Comparison of ENCODE assay signal across 8 cellular contexts in the genomic region with DNA sequence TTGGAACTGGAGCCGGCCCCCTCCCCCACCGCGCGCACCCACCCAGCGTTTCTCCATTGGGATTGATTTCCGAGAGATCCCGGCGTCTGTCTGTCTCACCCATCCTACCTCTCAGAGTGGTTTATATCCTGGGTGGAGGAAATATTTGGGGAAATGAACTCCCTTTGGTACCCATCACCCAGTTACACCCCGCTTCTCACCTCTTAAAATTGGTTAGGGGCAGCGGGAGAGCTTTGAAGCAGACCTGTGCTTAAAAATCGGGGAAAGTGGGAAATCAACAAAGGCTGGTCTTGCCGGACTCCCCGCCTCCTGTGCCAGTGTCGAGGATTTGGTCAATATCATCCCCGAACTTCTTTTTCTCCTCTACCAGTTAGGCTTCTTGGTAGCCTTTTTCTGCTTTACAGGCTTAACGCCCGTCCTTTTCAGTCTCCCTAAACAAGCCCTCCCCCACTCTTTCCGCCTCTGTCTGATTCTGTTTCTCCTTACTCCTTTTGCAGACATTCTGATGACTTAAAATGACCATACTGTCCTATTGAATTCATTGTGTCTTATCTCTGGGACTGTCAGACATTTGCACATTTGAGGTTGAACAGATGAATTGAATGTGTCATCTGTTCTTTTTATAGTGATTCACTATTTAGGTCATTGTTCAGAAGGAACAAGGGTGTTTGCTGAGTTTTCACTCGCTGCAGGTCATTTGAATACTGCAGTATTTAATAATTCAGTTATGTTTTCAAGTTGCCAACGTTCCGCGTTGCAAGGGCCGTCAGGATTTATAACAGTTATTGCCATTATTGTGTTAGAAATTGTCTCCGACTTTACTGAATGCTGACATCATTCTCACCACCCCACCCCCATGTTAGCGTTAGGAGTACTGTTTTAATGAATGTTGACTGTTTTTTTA. TPM values are rescaled to one million over a fixed set of nuclear protein-coding genes. Genes with fewer than 3 reads are reported as not detected.
DNase-seq lines count a peak whose midpoint lies in the region; ATAC-seq and TF ChIP-seq lines count a peak whose summit lies in the region.

No MANE protein-coding gene starts in this region.

- peak overlapping the region; percentile 98 for H3K4me2 ChIP-seq in GM23248 (ENCODE audit: unreplicated experiment)
- peak overlapping the region; percentile 93 for H3K4me2 ChIP-seq in neural progenitor cell

- TF ChIP-seq POLR2A in gastroesophageal sphincter (IDR thresholded peaks at IDR 0.05) = no peak

- H3K36me3 ChIP-seq in GM23248 (ENCODE audit: low read depth) (no peaks in the 10 kb centered on the region), gastroesophageal sphincter (no peaks in the 10 kb centered on the region), neural progenitor cell (no peaks in the 10 kb centered on the region)

- no peaks in the 10 kb centered on the region for H3K9me2 ChIP-seq in GM23248 (ENCODE audit: insufficient read depth)

- no peak for TF ChIP-seq CTCF in gastroesophageal sphincter (IDR thresholded peaks at IDR 0.05)
- TF ChIP-seq CTCF in neural progenitor cell (IDR thresholded peaks at IDR 0.05) = no peak

- H4K20me1 ChIP-seq in GM23248 (ENCODE audit: insufficient read depth) (no peaks in the 10 kb centered on the region), neural progenitor cell (ENCODE audit: low read depth) (peaks cover 6% of the 10 kb centered on the region)

- H3K4me3 ChIP-seq in GM23248 (peak overlapping the region; percentile 92), gastroesophageal sphincter (peak overlapping the region; percentile 60 to 91), neural progenitor cell (peak overlapping the region; percentile 90)

- peaks cover 3% of the 10 kb centered on the region for H3K36me3 Mint-ChIP-seq in neural progenitor cell

- TF ChIP-seq EP300 in gastroesophageal sphincter (IDR thresholded peaks at IDR 0.05) = no peak

- no peak for ATAC-seq in gastroesophageal sphincter
- no peak for ATAC-seq in GM21786 (IDR thresholded peaks at IDR 0.05; ENCODE audit: unreplicated experiment)

- H3K79me2 ChIP-seq in GM23248 (ENCODE audit: insufficient read depth) (peaks cover 69% of the 10 kb centered on the region), neural progenitor cell (ENCODE audit: low read depth) (peaks cover 53% of the 10 kb centered on the region)

- H3F3A ChIP-seq in GM23248 (ENCODE audit: insufficient read depth) = peaks cover 3% of the 10 kb centered on the region; the same call in 1 of the 2 replicates
- peaks cover 32% of the 10 kb centered on the region for H3F3A ChIP-seq in neural progenitor cell (ENCODE audit: low read depth)

- H3K9me3 ChIP-seq in GM23248 (ENCODE audit: low read depth) (no peaks in the 10 kb centered on the region), gastroesophageal sphincter (no peaks in the 10 kb centered on the region), neural progenitor cell (ENCODE audit: low read depth) (no peaks in the 10 kb centered on the region)

- H3K4me1 Mint-ChIP-seq in neural progenitor cell = peaks cover 33% of the 10 kb centered on the region

- peak overlapping the region; percentile 31 for H3K27ac Mint-ChIP-seq in neural progenitor cell

- H3K9me3 Mint-ChIP-seq in neural progenitor cell = no peaks in the 10 kb centered on the region

- peak overlapping the region; percentile 91 for H3K4me3 Mint-ChIP-seq in neural progenitor cell

- WGBS in GM23248 (ENCODE audit: low coverage in 1 of 2, low lambda C conversion rate in 2 of 2, missing lambda C conversion rate in 2 of 2), 2 experiments = 1 to 2% methylated on average over 25 of the region's 25 CpGs
- 0% methylated on average over 14 to 15 of the region's 25 CpGs for WGBS in gastroesophageal sphincter (ENCODE audit: low coverage in 1 of 2), 2 donors

- H3K27me3 Mint-ChIP-seq in neural progenitor cell (ENCODE audit: insufficient read depth, low read depth) = peaks cover 6% of the 10 kb centered on the region

- in situ Hi-C loops in GM23248 (cut with MboI) = no loop called here

- H2AFZ ChIP-seq in GM23248 (peak overlapping the region; percentile 99), neural progenitor cell (replicated peaks) (peak overlapping the region; percentile 90)

- DNase-seq in NCI-H146 (lab: John Stamatoyannopoulos, UW) = peak; percentile 42
- no peak for DNase-seq in NCI-H146 treated with DMSO at 0.1 percent for 48 hours (lab: John Stamatoyannopoulos, UW; ENCODE audit: unreplicated experiment)
- peak; percentile 72 for DNase-seq in GM23248
- peak; percentile 74 for DNase-seq in NCI-H345 treated with DMSO at 0.1 percent for 48 hours (lab: John Stamatoyannopoulos, UW; ENCODE audit: unreplicated experiment)
- peak; percentile 32 to 46 for DNase-seq in activated T-cell treated with anti-CD3 and anti-CD28 coated beads, Interleukin-2, amount 50 U/mL, for 48 hours
- DNase-seq in neural progenitor cell (ENCODE audit: low spot score) = peak; percentile 54

- H3K9ac ChIP-seq in GM23248 (peak overlapping the region; percentile 85), neural progenitor cell (peak overlapping the region; percentile 51)

- H3K27me3 ChIP-seq in GM23248 (replicated peaks; ENCODE audit: insufficient read depth) (no peaks in the 10 kb centered on the region), gastroesophageal sphincter (no peaks in the 10 kb centered on the region), neural progenitor cell (no peaks in the 10 kb centered on the region)

- H3K4me1 ChIP-seq in GM23248 (ENCODE audit: insufficient read depth) (peaks cover 27% of the 10 kb centered on the region), gastroesophageal sphincter (peaks cover 2 to 57% (median 11%) of the 10 kb centered on the region in 3 donors), neural progenitor cell (peaks cover 44% of the 10 kb centered on the region)

- peak overlapping the region; percentile 78 for H3K27ac ChIP-seq in GM23248
- peak overlapping the region; percentile 83 to 98 (median 96) for H3K27ac ChIP-seq in gastroesophageal sphincter
- peak overlapping the region; percentile 86 for H3K27ac ChIP-seq in neural progenitor cell

RNA-seq across cellular contexts. Expression of a gene that starts 0.9 kb away (rescaled TPM):
- total RNA-seq in GM23248 (2014; rRNA removed; shearing (Covaris generic)) = 233 and 250 TPM in 2 replicates
- polyA plus RNA-seq in GM23248 (2016; fragmentation: Nextera tagmentation; extraction: Ambion mirVana) = 56.8 and 61.9 TPM in 2 replicates
- total RNA-seq in gastroesophageal sphincter (100 to 1,000 TPM; 100 to 127 (median 117) TPM), neural progenitor cell (ENCODE audit: low replicate concordance) (58.7 and 72.8 TPM in 2 replicates)
